In genomic region chr5:113381791-113382190, GRCh38 we compare ENCODE assay signal across 22 cellular contexts. TPM values are rescaled to one million over a fixed set of nuclear protein-coding genes. Genes with fewer than 3 reads are reported as not detected.
"Had no signal": no experiment of that assay in that cellular context is flagged by ENCODE, and none has a peak within 500 bp of the region (broad histone marks: within the 10 kb centered on the region; RNA-seq: fewer than 3 reads in every experiment).

No MANE protein-coding gene starts in this region.

- H3K27me3 ChIP-seq: body of pancreas, Peyer's patch had no signal

- ATAC-seq: activated CD4-positive, CD25-positive, alpha-beta regulatory T cell treated with anti-CD3 and anti-CD28 coated beads, Interleukin-2, amount 50 U/mL, for 24 hours; activated CD8-positive, alpha-beta memory T cell treated with anti-CD3 and anti-CD28 coated beads, Interleukin-2, amount 10 ng/mL, durations not matched to agents 7 days and 5 days; activated T-cell treated with anti-CD3 and anti-CD28 coated beads, Interleukin-2, amount 50 U/mL, for 4 hours; body of pancreas had no signal

- DNase-seq: activated CD4-positive, alpha-beta T cell treated with anti-CD3 and anti-CD28 coated beads for 4 hours; activated CD8-positive, alpha-beta memory T cell treated with anti-CD3 and anti-CD28 coated beads, Interleukin-2, amount 10 ng/mL, durations not matched to agents 7 days and 5 days; activated gamma-delta T cell; activated naive CD4-positive, alpha-beta T cell treated with anti-CD3 and anti-CD28 coated beads for 36 hours; activated T-cell treated with anti-CD3 and anti-CD28 coated beads, Interleukin-2, amount 50 U/mL, for 4 hours; anterior cingulate cortex; body of pancreas; Kasumi-1; KBM-7; NCI-H1105 treated with DMSO at 0.1 percent for 48 hours; NCI-H1436 treated with DMSO at 0.1 percent for 48 hours; NCI-H187; NCI-H2081; NCI-H524; Peyer's patch; Right ventricle myocardium superior; SJCRH30; SK-N-SH; T-helper 1 cell had no signal

- H3K9ac ChIP-seq: SK-N-SH had no signal

- H3K4me3 ChIP-seq: body of pancreas, Peyer's patch, SJCRH30 had no signal

- H3K27ac ChIP-seq: body of pancreas, Peyer's patch, RWPE1, SJCRH30 had no signal

- H3K9me3 ChIP-seq: body of pancreas, Peyer's patch, SJCRH30, SK-N-SH had no signal

- H3K4me2 ChIP-seq: SK-N-SH had no signal

- H3K36me3 ChIP-seq: Peyer's patch, SJCRH30 had no signal

- H3K4me1 ChIP-seq: SJCRH30 had no signal

RNA-seq across cellular contexts. Expression of gene TSSK1B, which starts 53.0 kb away (rescaled TPM):
- total RNA-seq: activated CD8-positive, alpha-beta memory T cell treated with anti-CD3 and anti-CD28 coated beads, Interleukin-2, amount 10 ng/mL, durations not matched to agents 7 days and 5 days; activated naive CD4-positive, alpha-beta T cell treated with anti-CD3 and anti-CD28 coated beads for 36 hours; activated T-cell treated with anti-CD3 and anti-CD28 coated beads, Interleukin-2, amount 50 U/mL, for 4 hours; body of pancreas; Peyer's patch; Right ventricle myocardium superior; T-helper 2 cell treated with Interferon-gamma antibody and Interleukin-4, amounts not matched to agents 100 ng/mL and 5 ng/mL, for 36 hours had no signal
